In the genomic region with DNA sequence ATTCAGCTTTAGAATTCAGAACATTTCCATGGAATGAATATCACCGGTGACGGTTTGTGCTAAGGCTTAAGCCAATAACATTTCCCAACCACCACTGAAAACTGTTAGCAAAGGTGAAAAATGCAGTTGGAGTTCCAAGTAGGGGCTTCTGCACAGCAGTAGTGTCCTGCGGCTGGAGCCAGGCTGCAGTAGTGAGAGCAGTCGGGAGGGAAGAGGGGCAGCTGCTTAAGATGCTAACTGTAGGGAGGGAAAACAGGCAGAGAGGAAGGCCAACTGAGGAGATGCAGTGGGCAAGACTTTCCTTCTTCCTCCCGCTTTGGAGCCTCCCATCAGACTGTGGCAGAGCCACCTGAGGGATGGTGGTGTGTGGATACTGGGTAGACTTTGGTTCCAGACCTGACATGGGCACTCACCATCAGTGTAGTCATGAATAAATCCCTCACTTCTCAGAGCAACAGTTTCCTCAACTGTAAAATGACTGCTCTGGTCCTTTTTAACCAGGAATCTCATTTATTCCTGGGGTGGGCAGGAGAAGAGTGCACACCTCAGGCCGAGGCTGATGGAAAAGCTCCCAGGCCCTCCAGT, we compare ENCODE assay signal across 15 cellular contexts. TPM values are rescaled to one million over a fixed set of nuclear protein-coding genes. Genes with fewer than 3 reads are reported as not detected.
A peak's percentile ranks its signal among the peaks of the same experiment; 100 is the strongest.
DNase-seq lines count a peak whose midpoint lies in the region; TF ChIP-seq lines count a peak whose summit lies in the region.
"Had no signal": no experiment of that assay in that cellular context is flagged by ENCODE, and none has a peak within 500 bp of the region (broad histone marks: within the 10 kb centered on the region; RNA-seq: fewer than 3 reads in every experiment).

No MANE protein-coding gene starts in this region.

- peaks cover 41% of the 10 kb centered on the region for H3K4me1 ChIP-seq in skeletal muscle satellite cell (ENCODE audit: control insufficient read depth, insufficient read depth, low read length)

- H3K9me3 ChIP-seq in skeletal muscle satellite cell (replicated peaks; ENCODE audit: low read length): no peaks in the 10 kb centered on the region
- H3K9me3 ChIP-seq: gastrocnemius medialis, SK-N-SH had no signal

- H3K4me3 ChIP-seq in astrocyte of the spinal cord (ENCODE audit: low read depth, low read length) (peak overlapping the region; percentile 16), kidney epithelial cell (ENCODE audit: low read depth, low read length) (no peak overlapping the region), skeletal muscle satellite cell (ENCODE audit: low read length) (peak overlapping the region; percentile 15), H7 (ENCODE audit: insufficient read depth, low read depth, low read length) (no peak overlapping the region)

- H3K9ac ChIP-seq in skeletal muscle satellite cell (ENCODE audit: low read depth, low read length): peak overlapping the region; percentile 6
- H3K9ac ChIP-seq: SK-N-SH had no signal

- H3K36me3 ChIP-seq in kidney epithelial cell (ENCODE audit: control insufficient read depth, insufficient read depth, low read length): no peaks in the 10 kb centered on the region
- peaks cover 29% of the 10 kb centered on the region for H3K36me3 ChIP-seq in skeletal muscle satellite cell (ENCODE audit: insufficient read depth, low read length)
- H3K36me3 ChIP-seq in H7 (replicated peaks; ENCODE audit: control insufficient read depth, insufficient read depth, low read length): peaks cover 4% of the 10 kb centered on the region
- H3K36me3 ChIP-seq: gastrocnemius medialis had no signal

- peak; percentile 49 for DNase-seq in HCEC 1CT
- peak; percentile 25 for DNase-seq in astrocyte of the spinal cord (ENCODE audit: low read depth, low spot score)
- DNase-seq in kidney epithelial cell (ENCODE audit: low read depth): no peak
- DNase-seq in MV-4-11 (lab: John Stamatoyannopoulos, UW): no peak
- DNase-seq in H7: no peak
- DNase-seq in activated CD4-positive, CD25-positive, alpha-beta regulatory T cell treated with anti-CD3 and anti-CD28 coated beads, Interleukin-2, amount 50 U/mL, for 72 hours: no peak
- no peak for DNase-seq in glomerular visceral epithelial cell (ENCODE audit: extremely low spot score)
- DNase-seq: activated CD4-positive, alpha-beta T cell treated with anti-CD3 and anti-CD28 coated beads, Interleukin-2, amount 10 ng/mL, durations not matched to agents 7 days and 5 days; CD8-positive, alpha-beta memory T cell; cerebellar nuclear complex; gastrocnemius medialis; NCI-H1105; NCI-H69; SK-N-SH had no signal

- peak; percentile 44 for TF ChIP-seq CTCF in astrocyte of the spinal cord (IDR thresholded peaks at IDR 0.05; ENCODE audit: low read depth, low read length)
- peak; percentile 12 for TF ChIP-seq CTCF in kidney epithelial cell (IDR thresholded peaks at IDR 0.05; ENCODE audit: insufficient read depth, low read length, poor library complexity, severe bottlenecking)

- in situ Hi-C loops in astrocyte of the spinal cord (cut with HindIII; ENCODE audit: low sequenced_read_pairs): loop anchor here (25.0 kb wide), 1 partner anchor 249 kb away; no protein-coding TSS in a partner anchor

- H3K27me3 ChIP-seq in kidney epithelial cell (ENCODE audit: control insufficient read depth, insufficient read depth, low read length) (no peaks in the 10 kb centered on the region), skeletal muscle satellite cell (ENCODE audit: control insufficient read depth, insufficient read depth, low read length) (no peaks in the 10 kb centered on the region), H7 (ENCODE audit: control insufficient read depth, insufficient read depth, low read length) (peaks cover 13% of the 10 kb centered on the region)

- H3K4me2 ChIP-seq in skeletal muscle satellite cell (ENCODE audit: low read length): peak overlapping the region; percentile 86
- H3K4me2 ChIP-seq: SK-N-SH had no signal

RNA-seq across cellular contexts. Expression of a gene that starts 3.2 kb away (rescaled TPM):
- total RNA-seq in kidney epithelial cell: 132 and 152 TPM in 2 replicates
- total RNA-seq in skeletal muscle satellite cell (2012; rRNA removed): 15.7 and 40.0 TPM in 2 replicates
- 21.9 and 37.7 TPM in 2 replicates for total RNA-seq in H7 (2014; rRNA removed; shearing (Covaris generic))
- total RNA-seq: activated CD4-positive, alpha-beta T cell treated with anti-CD3 and anti-CD28 coated beads, Interleukin-2, amount 10 ng/mL, durations not matched to agents 7 days and 5 days had no signal

Comparison
In these comparisons a context has a peak if more than half of its experiments do, and no peak if none do; other contexts are left out.
1. DNase-seq: peak in HCEC 1CT (single experiment) and astrocyte of the spinal cord (single experiment); none in kidney epithelial cell (single experiment), MV-4-11 (single experiment), H7 (single experiment), activated CD4-positive, CD25-positive, alpha-beta regulatory T cell treated with anti-CD3 and anti-CD28 coated beads, Interleukin-2, amount 50 U/mL, for 72 hours (single experiment) and glomerular visceral epithelial cell (single experiment).
2. H3K4me3 ChIP-seq: peak in astrocyte of the spinal cord (single experiment) and skeletal muscle satellite cell (single experiment); none in kidney epithelial cell (single experiment) and H7 (single experiment).